21 cellular contexts compared by ENCODE assay signal in the genomic region with DNA sequence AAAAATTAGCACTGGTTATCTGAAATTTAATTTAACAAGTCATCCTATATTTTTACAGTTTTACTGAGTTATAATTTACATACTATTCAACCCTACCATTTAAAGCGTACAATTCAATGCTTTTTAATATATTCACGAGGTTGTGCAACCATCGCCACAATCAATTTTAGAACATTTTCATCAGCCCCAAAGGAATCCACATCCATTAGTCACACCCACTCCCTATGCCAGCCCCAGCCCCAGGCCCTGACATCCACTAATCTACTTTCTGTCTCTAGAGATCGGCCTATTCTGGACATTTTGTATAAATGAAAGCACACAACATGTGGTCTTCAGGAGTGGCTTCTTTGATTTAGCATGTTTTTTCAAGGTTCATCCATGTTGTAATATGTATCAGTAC.
A peak's percentile ranks its signal among the peaks of the same experiment; 100 is the strongest.
DNase-seq lines count a peak whose midpoint lies in the region; ATAC-seq and TF ChIP-seq lines count a peak whose summit lies in the region.
"Had no signal": no experiment of that assay in that cellular context is flagged by ENCODE, and none has a peak within 500 bp of the region (broad histone marks: within the 10 kb centered on the region; RNA-seq: fewer than 3 reads in every experiment).

No MANE protein-coding gene starts in this region.

- H3K79me2 ChIP-seq in ACC112 (ENCODE audit: control insufficient read depth, insufficient read depth, low read length, unreplicated experiment): no peaks in the 10 kb centered on the region

- no peak for ATAC-seq in GM18868 (IDR thresholded peaks at IDR 0.05; ENCODE audit: unreplicated experiment)
- ATAC-seq: activated CD8-positive, alpha-beta memory T cell treated with anti-CD3 and anti-CD28 coated beads, Interleukin-2, amount 10 ng/mL, durations not matched to agents 7 days and 5 days; gastrocnemius medialis; GM12878; naive thymus-derived CD4-positive, alpha-beta T cell had no signal

- H3K36me3 ChIP-seq in ACC112 (ENCODE audit: insufficient read depth, low read length): no peaks in the 10 kb centered on the region
- H3K36me3 ChIP-seq in brain microvascular endothelial cell (replicated peaks): no peaks in the 10 kb centered on the region
- H3K36me3 ChIP-seq: ascending aorta, gastrocnemius medialis, uterus had no signal

- in situ Hi-C loops in brain microvascular endothelial cell (cut with HindIII; ENCODE audit: low pct_ligation_motif_present, low sequenced_read_pairs): no loop called here

- no peak overlapping the region for H3K4me3 ChIP-seq in ACC112 (ENCODE audit: low read depth, low read length)
- H3K4me3 ChIP-seq in brain microvascular endothelial cell (ENCODE audit: low read depth, low read length): no peak overlapping the region
- H3K4me3 ChIP-seq: A549, ascending aorta, gastrocnemius medialis, GM12878, K562, uterus had no signal

- H3K27me3 ChIP-seq in ACC112 (ENCODE audit: insufficient read depth, low read length): no peaks in the 10 kb centered on the region
- H3K27me3 ChIP-seq in brain microvascular endothelial cell (replicated peaks): no peaks in the 10 kb centered on the region
- H3K27me3 ChIP-seq: ascending aorta, gastrocnemius medialis, uterus had no signal

- TF ChIP-seq CTCF in brain microvascular endothelial cell (IDR thresholded peaks at IDR 0.05; ENCODE audit: low read depth, low read length, missing control alignments): no peak

- H3K4me1 ChIP-seq in ACC112 (ENCODE audit: control insufficient read depth, insufficient read depth, low read length, unreplicated experiment): peaks cover 8% of the 10 kb centered on the region
- H3K4me1 ChIP-seq: A549, uterus had no signal

- H3K27ac ChIP-seq in ACC112 (ENCODE audit: low read depth, low read length) (peak overlapping the region; percentile 52), brain microvascular endothelial cell (no peak overlapping the region)
- H3K27ac ChIP-seq: A549, ascending aorta, gastrocnemius medialis, HL-60, uterus had no signal

- no peak overlapping the region for H2AFZ ChIP-seq in ACC112 (ENCODE audit: low read length, unreplicated experiment)

- DNase-seq in M059J (ENCODE audit: low read depth) (peak; percentile 81), brain microvascular endothelial cell (peak; percentile 43), foreskin melanocyte (peak; percentile 31), nucleus accumbens (lab: John Stamatoyannopoulos, UW) (no peak), medulla oblongata (ENCODE audit: extremely low spot score) (no peak), NCI-H510A treated with DMSO at 0.1 percent for 48 hours (lab: John Stamatoyannopoulos, UW) (no peak)
- DNase-seq: activated B cell treated with CpG ODN at 0.5 μM for 24 hours; activated CD8-positive, alpha-beta memory T cell treated with anti-CD3 and anti-CD28 coated beads, Interleukin-2, amount 10 ng/mL, durations not matched to agents 7 days and 5 days; activated effector memory CD4-positive, alpha-beta T cell treated with Interleukin-2 at 50 U/mL for 16 hours; gastrocnemius medialis; naive thymus-derived CD4-positive, alpha-beta T cell; NCI-H1417 treated with DMSO at 0.1 percent for 48 hours; stimulated activated naive CD4-positive, alpha-beta T cell treated with Interleukin-2 at 50 U/mL for 16 hours; uterus had no signal

Comparison
In these comparisons a context has a peak if more than half of its experiments do, and no peak if none do; other contexts are left out.
1. DNase-seq: peak in M059J (single experiment), brain microvascular endothelial cell (single experiment) and foreskin melanocyte (single experiment); none in nucleus accumbens (0 of 56), medulla oblongata (single experiment) and NCI-H510A treated with DMSO at 0.1 percent for 48 hours (single experiment).